19 cellular contexts compared by ENCODE assay signal in the genomic region with DNA sequence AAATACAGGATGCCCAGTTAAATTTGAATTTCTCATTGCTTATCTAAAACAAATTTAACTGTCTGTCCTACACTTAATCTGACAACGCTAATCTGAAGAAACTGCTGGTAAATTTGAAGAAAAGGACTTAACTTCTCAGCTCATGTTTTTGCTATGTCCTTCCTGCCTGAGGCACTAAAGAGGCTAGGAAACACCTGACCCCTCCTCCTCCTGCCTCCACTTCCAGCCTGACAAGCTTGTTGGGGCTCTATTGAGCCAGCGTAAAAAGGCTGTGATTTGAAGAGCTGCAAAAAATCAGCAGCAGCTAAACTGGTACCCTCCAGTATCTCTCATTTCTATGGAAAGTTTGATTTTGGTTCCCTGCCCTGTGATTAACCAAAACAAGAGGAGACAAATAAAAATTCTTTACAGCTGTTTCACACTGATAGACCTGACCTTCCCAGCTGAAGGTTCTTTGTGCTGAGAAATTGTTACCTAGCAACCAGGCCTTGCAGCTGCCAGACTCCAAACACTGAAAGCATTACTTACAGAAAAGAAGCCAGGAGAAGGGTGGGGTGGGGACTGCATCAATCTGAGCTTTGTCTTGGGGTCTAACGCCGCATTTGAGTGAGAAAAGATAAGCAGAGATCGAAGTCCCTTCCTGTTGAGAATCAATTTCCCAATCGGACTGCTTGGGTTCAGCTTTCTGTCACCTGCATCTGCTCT. TPM values are rescaled to one million over a fixed set of nuclear protein-coding genes. Genes with fewer than 3 reads are reported as not detected.
DNase-seq lines count a peak whose midpoint lies in the region; ATAC-seq, FAIRE-seq and TF ChIP-seq lines count a peak whose summit lies in the region.
"Had no signal": no experiment of that assay in that cellular context is flagged by ENCODE, and none has a peak within 500 bp of the region (broad histone marks: within the 10 kb centered on the region; RNA-seq: fewer than 3 reads in every experiment).

No MANE protein-coding gene starts in this region.

- no peak overlapping the region for H2BK5ac ChIP-seq in H1 (ENCODE audit: low read depth, low read length)

- H2BK12ac ChIP-seq in H1 (ENCODE audit: low read depth, low read length), result no peak overlapping the region

- POLR2A ChIA-PET in H1 (lab: Charles Lee; ENCODE audit: partially characterized antibody), result no interaction called here

- H3K27me3 ChIP-seq in H1 (replicated peaks in 1 of 4; ENCODE audit: control insufficient read depth in 3 of 4, extremely low read depth in 1 of 4, insufficient read depth in 3 of 4, low read length in 3 of 4) (no peaks in the 10 kb centered on the region), gastroesophageal sphincter (no peaks in the 10 kb centered on the region)

- no peaks in the 10 kb centered on the region for H3K79me2 ChIP-seq in H1 (ENCODE audit: control insufficient read depth in 1 of 2, insufficient read depth in 2 of 2, low read length in 2 of 2)

- no peak overlapping the region for H4K91ac ChIP-seq in H1 (replicated peaks; ENCODE audit: insufficient read length, low read length)

- no peak overlapping the region for H2BK20ac ChIP-seq in H1 (ENCODE audit: low read length)

- no peak for TF ChIP-seq RAD21 in H1 (IDR thresholded peaks at IDR 0.05 in 1 of 2, conservative IDR thresholded peaks at IDR 0.05 in 1 of 2; ENCODE audit: low read depth in 2 of 2, low read length in 2 of 2)

- no peaks in the 10 kb centered on the region for H3K23me2 ChIP-seq in H1 (ENCODE audit: low read depth, low read length)

- WGBS in H1 (ENCODE audit: extremely low coverage in 1 of 2, insufficient coverage in 1 of 2, insufficient read length in 1 of 2, insufficient replicate concordance in 2 of 2, low coverage in 1 of 2, low lambda C conversion rate in 2 of 2, missing lambda C conversion rate in 1 of 2), 2 experiments, result 87% methylated on average over 5 of the region's 6 CpGs; no CpG with 5 or more reads in 1 of the 2 experiments
- WGBS in gastroesophageal sphincter (ENCODE audit: low coverage in 1 of 2), 2 donors, result 33 to 38% methylated on average over 2 to 3 of the region's 6 CpGs

- H3K79me1 ChIP-seq in H1 (ENCODE audit: low read depth, low read length), result no peaks in the 10 kb centered on the region

- H3K9ac ChIP-seq in H1 (replicated peaks in 1 of 4; ENCODE audit: extremely low read depth in 1 of 4, low read depth in 3 of 4, low read length in 3 of 4), result no peak overlapping the region

- no peak overlapping the region for H3K4ac ChIP-seq in H1 (replicated peaks; ENCODE audit: insufficient read length, low read depth, low read length)

- TF ChIP-seq EP300 in H1 (IDR thresholded peaks at IDR 0.05; ENCODE audit: borderline replicate concordance in 1 of 2, low read depth in 2 of 2, low read length in 2 of 2) (no peak), gastroesophageal sphincter (IDR thresholded peaks at IDR 0.05) (no peak)

- no peaks in the 10 kb centered on the region for H3K4me1 ChIP-seq in H1 (replicated peaks in 1 of 4; ENCODE audit: control insufficient read depth in 3 of 4, insufficient read depth in 4 of 4, low read length in 3 of 4)
- H3K4me1 ChIP-seq in gastroesophageal sphincter, result no peaks in the 10 kb centered on the region

- TF ChIP-seq POLR2A in H1 (IDR thresholded peaks at IDR 0.05; ENCODE audit: control extremely low read depth in 1 of 2, low read depth in 2 of 2, low read length in 2 of 2) (no peak), gastroesophageal sphincter (IDR thresholded peaks at IDR 0.05) (no peak)

- H4K8ac ChIP-seq in H1 (ENCODE audit: extremely low read depth, insufficient read depth, low read length), result no peak overlapping the region

- peak; percentile 36 for FAIRE-seq in H1 (lab: Jason Lieb, UNC)

- H3K18ac ChIP-seq in H1 (ENCODE audit: extremely low read depth, low read length), result no peak overlapping the region

- H2BK15ac ChIP-seq in H1 (ENCODE audit: low read length), result no peak overlapping the region

- no peak overlapping the region for H3K23ac ChIP-seq in H1 (ENCODE audit: insufficient read length)

- CTCF ChIA-PET in H1 (lab: Charles Lee; ENCODE audit: partially characterized antibody), result interaction anchor here (0.8 to 0.9 kb wide), 2 partner anchors 67 to 175 kb away, joined by 3 to 5 read pairs; no protein-coding TSS in a partner anchor

- no peak for ATAC-seq in gastroesophageal sphincter
- ATAC-seq: activated CD8-positive, alpha-beta T cell treated with anti-CD3 and anti-CD28 coated beads for 36 hours; activated T-helper 17 cell treated with anti-CD3 and anti-CD28 coated beads, Interleukin-2, amount 50 U/mL, for 72 hours had no signal

- no peak overlapping the region for H2AK5ac ChIP-seq in H1 (ENCODE audit: low read depth, low read length)

- no peak overlapping the region for H4K5ac ChIP-seq in H1 (ENCODE audit: insufficient read length, low read depth, low read length)

- H2AFZ ChIP-seq in H1 (ENCODE audit: low read length), result no peak overlapping the region

- H3K4me2 ChIP-seq in H1 (ENCODE audit: insufficient read depth in 1 of 2, low read depth in 2 of 2, low read length in 2 of 2), result peak overlapping the region; percentile 8 to 13; a peak in 2 of 4 replicates

- no peak overlapping the region for H3K56ac ChIP-seq in H1 (replicated peaks; ENCODE audit: insufficient read length, low read depth, low read length)

- no peak overlapping the region for H3K4me3 ChIP-seq in H1 (ENCODE audit: extremely low read depth in 1 of 4, insufficient read depth in 2 of 4, low read depth in 3 of 4, low read length in 4 of 4)
- no peak overlapping the region for H3K4me3 ChIP-seq in gastroesophageal sphincter

- no peak overlapping the region for H2BK120ac ChIP-seq in H1 (replicated peaks; ENCODE audit: low read depth, low read length)

- H3K27ac ChIP-seq in H1 (ENCODE audit: low read depth, low read length) (no peak overlapping the region), gastroesophageal sphincter (no peak overlapping the region)
- H3K27ac ChIP-seq: 22Rv1, HL-60 had no signal

- H3K14ac ChIP-seq in H1 (ENCODE audit: insufficient read length), result no peak overlapping the region

- H4K20me1 ChIP-seq in H1 (replicated peaks in 1 of 2; ENCODE audit: control insufficient read depth in 1 of 2, insufficient read depth in 2 of 2, low read length in 2 of 2), result no peaks in the 10 kb centered on the region

- H3K9me3 ChIP-seq in H1 (ENCODE audit: insufficient read depth in 2 of 2, low read depth in 1 of 2, low read length in 1 of 2) (no peaks in the 10 kb centered on the region), gastroesophageal sphincter (no peaks in the 10 kb centered on the region)

- TF ChIP-seq CTCF in H1 (IDR thresholded peaks at IDR 0.05; ENCODE audit: control extremely low read depth in 1 of 3, insufficient read depth in 1 of 3, low read depth in 1 of 3, low read length in 3 of 3) (no peak), gastroesophageal sphincter (IDR thresholded peaks at IDR 0.05) (no peak)

- DNase-seq in DMS 273 (lab: John Stamatoyannopoulos, UW; ENCODE audit: unreplicated experiment) (peak; percentile 21), DMS 273 treated with DMSO at 0.1 percent for 48 hours (lab: John Stamatoyannopoulos, UW) (no peak), NCI-H345 (lab: John Stamatoyannopoulos, UW) (peak; percentile 64), H1 (ENCODE audit: low read depth in 1 of 2, low spot score in 2 of 2) (no peak), retina (peak; percentile 71), GDM1 (lab: John Stamatoyannopoulos, UW) (no peak)
- no peak for DNase-seq in stimulated activated CD4-positive, alpha-beta T cell treated with anti-CD3 and anti-CD28 coated beads, Interleukin-4, amount 100 ng/mL, for 1 hour
- DNase-seq: activated CD8-positive, alpha-beta T cell treated with anti-CD3 and anti-CD28 coated beads for 36 hours; amygdala; GF-D8; HFFc6; KG1; NCI-H1694; posterior cingulate gyrus had no signal

- H3K36me3 ChIP-seq in H1 (ENCODE audit: control insufficient read depth in 2 of 4, insufficient read depth in 4 of 4, low read length in 3 of 4) (no peaks in the 10 kb centered on the region), gastroesophageal sphincter (no peaks in the 10 kb centered on the region)

TF ChIP-seq in H1, 55 proteins besides CTCF, POLR2A, EP300 and RAD21 (continues in another document):
- no peak for TF ChIP-seq SIX5 (IDR thresholded peaks at IDR 0.05; ENCODE audit: low read depth, low read length)
- TF ChIP-seq, protein P1, sequence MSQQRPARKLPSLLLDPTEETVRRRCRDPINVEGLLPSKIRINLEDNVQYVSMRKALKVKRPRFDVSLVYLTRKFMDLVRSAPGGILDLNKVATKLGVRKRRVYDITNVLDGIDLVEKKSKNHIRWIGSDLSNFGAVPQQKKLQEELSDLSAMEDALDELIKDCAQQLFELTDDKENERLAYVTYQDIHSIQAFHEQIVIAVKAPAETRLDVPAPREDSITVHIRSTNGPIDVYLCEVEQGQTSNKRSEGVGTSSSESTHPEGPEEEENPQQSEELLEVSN (IDR thresholded peaks at IDR 0.05), result no peak
- no peak for TF ChIP-seq KDM5A (IDR thresholded peaks at IDR 0.05; ENCODE audit: low read length)
- no peak for TF ChIP-seq CBX5 (IDR thresholded peaks at IDR 0.05; ENCODE audit: low read depth, low read length)
- no peak for TF ChIP-seq CBX8 (IDR thresholded peaks at IDR 0.05; ENCODE audit: borderline replicate concordance, low read depth, low read length)
- TF ChIP-seq SIRT6 (IDR thresholded peaks at IDR 0.05; ENCODE audit: low read length), result no peak
- TF ChIP-seq BACH1 (IDR thresholded peaks at IDR 0.05; ENCODE audit: low read length), result no peak
- TF ChIP-seq FOSL1 (IDR thresholded peaks at IDR 0.05; ENCODE audit: insufficient read depth, low read depth, low read length), result no peak
- TF ChIP-seq CTBP2 (IDR thresholded peaks at IDR 0.05; ENCODE audit: borderline replicate concordance, insufficient read depth, insufficient read length, low read length), result no peak
- TF ChIP-seq BCL11A (IDR thresholded peaks at IDR 0.05; ENCODE audit: low read depth in 2 of 2, low read length in 2 of 2), result no peak
- no peak for TF ChIP-seq CREB1 (IDR thresholded peaks at IDR 0.05)
- TF ChIP-seq SAP30 (IDR thresholded peaks at IDR 0.05; ENCODE audit: insufficient read depth, insufficient replicate concordance, low read length), result no peak
- TF ChIP-seq ZNF274 (IDR thresholded peaks at IDR 0.05; ENCODE audit: borderline replicate concordance, extremely low read depth, low read length), result no peak
- TF ChIP-seq POU5F1 (IDR thresholded peaks at IDR 0.05; ENCODE audit: low read depth, low read length), result no peak

RNA-seq across cellular contexts. Expression of a gene that starts 34.9 kb away (rescaled TPM):
- 2.4 and 3.3 TPM in 2 replicates for total RNA-seq in H1 (2021; fragmentation: NEBNext Ultra II Directional; extraction: Animal tissue kit (Norgen Biotek cat#: 25700))
- polyA plus RNA-seq in H1 (2011; rRNA removed), result 0.82 and 1.3 TPM in 2 replicates
- polyA plus RNA-seq in H1 (2011; cell fraction: cytosol; rRNA removed), result 1.2 TPM
- polyA plus RNA-seq in H1 (2011; cell fraction: nucleus; rRNA removed), result 1.9 TPM
- 0.56 to 0.98 TPM (median 0.86 TPM) in 4 replicates for polyA plus RNA-seq in H1 (2012, experiment 1 of 2)
- polyA plus RNA-seq in H1 (2012, experiment 2 of 2), result 0.07 TPM
- polyA plus RNA-seq in H1 (2013, experiment 1 of 2), result 1.7 TPM
- polyA plus RNA-seq in H1 (2013, experiment 2 of 2), result 1.6 TPM
- 8.4 and 9.9 TPM in 2 replicates for polyA minus RNA-seq in H1 (2011; rRNA and poly(A)+ RNA removed)
- polyA minus RNA-seq in H1 (2011; cell fraction: cytosol; rRNA and poly(A)+ RNA removed), result 1.4 TPM
- polyA minus RNA-seq in H1 (2011; cell fraction: nucleus; rRNA and poly(A)+ RNA removed), result 4.1 TPM
- under 1 TPM in 1 of 4 donors, not detected in 3; under 0.01 TPM for total RNA-seq in gastroesophageal sphincter
- total RNA-seq: activated CD8-positive, alpha-beta T cell treated with anti-CD3 and anti-CD28 coated beads for 36 hours; activated T-helper 17 cell treated with anti-CD3 and anti-CD28 coated beads, Interleukin-2, amount 50 U/mL, for 72 hours; HFFc6; kidney epithelial cell had no signal

Comparison
In these comparisons a context has a peak if more than half of its experiments do, and no peak if none do; other contexts are left out.
1. DNase-seq: peak in DMS 273 (single experiment), NCI-H345 (single experiment) and retina (single experiment); none in DMS 273 treated with DMSO at 0.1 percent for 48 hours (single experiment), H1 (0 of 2), GDM1 (single experiment) and stimulated activated CD4-positive, alpha-beta T cell treated with anti-CD3 and anti-CD28 coated beads, Interleukin-4, amount 100 ng/mL, for 1 hour (single experiment).